Comparison of ENCODE assay signal across 1 cellular context in genomic region chr17:81387235-81388060, GRCh38.
TF ChIP-seq lines count a peak whose summit lies in the region.

No MANE protein-coding gene starts in this region.

TF ChIP-seq in K562, 482 proteins besides CTCF, POLR2A, EP300 and RAD21 (continued from another document):
- TF ChIP-seq BRD4 (IDR thresholded peaks at IDR 0.05), result 0 out of 2 replicates have a peak, but pooled peaks have one; percentile 20
- TF ChIP-seq STAG1 (CRISPR knock-in tag; IDR thresholded peaks at IDR 0.05; ENCODE audit: borderline replicate concordance), result no peak
